ENCODE assay signal across 26 cellular contexts in genomic region chr4:129111919-129112318, GRCh38.
"Had no signal": no experiment of that assay in that cellular context is flagged by ENCODE, and none has a peak within 500 bp of the region (broad histone marks: within the 10 kb centered on the region; RNA-seq: fewer than 3 reads in every experiment).

No MANE protein-coding gene starts in this region.

- H3K4me3 ChIP-seq: left ventricle myocardium inferior, lung, mucosa of descending colon, pancreas, psoas muscle, sigmoid colon, thoracic aorta had no signal

- DNase-seq: activated CD4-positive, alpha-beta T cell treated with anti-CD3 and anti-CD28 coated beads for 36 hours; activated CD4-positive, CD25-positive, alpha-beta regulatory T cell; activated CD8-positive, alpha-beta T cell treated with anti-CD3 and anti-CD28 coated beads, Interleukin-2, amount 10 ng/mL, durations not matched to agents 7 days and 5 days; activated naive CD4-positive, alpha-beta T cell; activated T-cell treated with anti-CD3 and anti-CD28 coated beads for 4 hours; activated T-cell treated with anti-CD3 and anti-CD28 coated beads, Interleukin-2, amount 50 U/mL, for 72 hours; dermis blood vessel endothelial cell; effector CD4-positive, alpha-beta T cell; glutamatergic neuron; islet precursor cell; left ventricle myocardium inferior; mucosa of descending colon; pancreas; psoas muscle; sigmoid colon; small intestine; stimulated activated CD4-positive, alpha-beta T cell treated with anti-CD3 and anti-CD28 coated beads, Interleukin-4, amount 100 ng/mL, for 24 hours; trophoblast cell had no signal

- H3K27ac Mint-ChIP-seq: activated CD4-positive, alpha-beta T cell treated with anti-CD3 and anti-CD28 coated beads for 36 hours; activated CD8-positive, alpha-beta T cell treated with anti-CD3 and anti-CD28 coated beads, Interleukin-2, amount 10 ng/mL, durations not matched to agents 7 days and 5 days; activated naive CD4-positive, alpha-beta T cell treated with anti-CD3 and anti-CD28 coated beads, Interleukin-2, amount 50 U/mL, for 72 hours; activated T-cell treated with anti-CD3 and anti-CD28 coated beads, Interleukin-2, amount 50 U/mL, for 72 hours; nephron; stimulated activated effector memory CD8-positive, alpha-beta T cell treated with anti-CD3 and anti-CD28 coated beads, Interleukin-12 subunit alpha, Interleukin-12 subunit beta, amount 100 ng/mL, for 72 hours; stimulated activated naive CD8-positive, alpha-beta T cell treated with anti-CD3 and anti-CD28 coated beads, Interleukin-15, Interleukin-2, amounts not matched to agents 100 ng/mL and 50 ng/mL, for 24 hours had no signal

- H3K4me1 Mint-ChIP-seq: activated CD4-positive, alpha-beta T cell treated with anti-CD3 and anti-CD28 coated beads for 36 hours; central memory CD8-positive, alpha-beta T cell; nephron; stimulated activated effector memory CD8-positive, alpha-beta T cell treated with anti-CD3 and anti-CD28 coated beads, Interleukin-12 subunit alpha, Interleukin-12 subunit beta, amount 100 ng/mL, for 72 hours had no signal

- H3K9me3 Mint-ChIP-seq: activated naive CD4-positive, alpha-beta T cell treated with anti-CD3 and anti-CD28 coated beads, Interleukin-2, amount 50 U/mL, for 72 hours; activated T-cell treated with anti-CD3 and anti-CD28 coated beads, Interleukin-2, amount 50 U/mL, for 72 hours; central memory CD8-positive, alpha-beta T cell; nephron; stimulated activated effector memory CD8-positive, alpha-beta T cell treated with anti-CD3 and anti-CD28 coated beads, Interleukin-12 subunit alpha, Interleukin-12 subunit beta, amount 100 ng/mL, for 72 hours; stimulated activated naive CD8-positive, alpha-beta T cell treated with anti-CD3 and anti-CD28 coated beads, Interleukin-15, Interleukin-2, amounts not matched to agents 100 ng/mL and 50 ng/mL, for 24 hours had no signal

- H3K27ac ChIP-seq: epithelial cell of prostate, left ventricle myocardium inferior, pancreas, psoas muscle, sigmoid colon, thoracic aorta had no signal

- H3K4me3 Mint-ChIP-seq: activated CD4-positive, alpha-beta T cell treated with anti-CD3 and anti-CD28 coated beads for 36 hours; activated CD8-positive, alpha-beta T cell treated with anti-CD3 and anti-CD28 coated beads, Interleukin-2, amount 10 ng/mL, durations not matched to agents 7 days and 5 days; activated T-cell treated with anti-CD3 and anti-CD28 coated beads, Interleukin-2, amount 50 U/mL, for 72 hours; central memory CD8-positive, alpha-beta T cell; nephron; stimulated activated effector memory CD8-positive, alpha-beta T cell treated with anti-CD3 and anti-CD28 coated beads, Interleukin-12 subunit alpha, Interleukin-12 subunit beta, amount 100 ng/mL, for 72 hours; stimulated activated naive CD8-positive, alpha-beta T cell treated with anti-CD3 and anti-CD28 coated beads, Interleukin-15, Interleukin-2, amounts not matched to agents 100 ng/mL and 50 ng/mL, for 24 hours had no signal

- ATAC-seq: activated CD4-positive, alpha-beta T cell treated with anti-CD3 and anti-CD28 coated beads for 36 hours; activated CD8-positive, alpha-beta T cell treated with anti-CD3 and anti-CD28 coated beads, Interleukin-2, amount 10 ng/mL, durations not matched to agents 7 days and 5 days; activated naive CD4-positive, alpha-beta T cell treated with anti-CD3 and anti-CD28 coated beads, Interleukin-2, amount 50 U/mL, for 72 hours; activated T-cell treated with anti-CD3 and anti-CD28 coated beads, Interleukin-2, amount 50 U/mL, for 72 hours; mucosa of descending colon; pancreas; psoas muscle; stimulated activated effector memory CD8-positive, alpha-beta T cell treated with anti-CD3 and anti-CD28 coated beads, Interleukin-12 subunit alpha, Interleukin-12 subunit beta, amount 100 ng/mL, for 72 hours had no signal

- H3K27me3 ChIP-seq: pancreas, sigmoid colon had no signal

- H3K27me3 Mint-ChIP-seq: activated CD4-positive, alpha-beta T cell treated with anti-CD3 and anti-CD28 coated beads for 36 hours; central memory CD8-positive, alpha-beta T cell; stimulated activated naive CD8-positive, alpha-beta T cell treated with anti-CD3 and anti-CD28 coated beads, Interleukin-15, Interleukin-2, amounts not matched to agents 100 ng/mL and 50 ng/mL, for 24 hours had no signal

- H3K36me3 Mint-ChIP-seq: activated naive CD4-positive, alpha-beta T cell treated with anti-CD3 and anti-CD28 coated beads, Interleukin-2, amount 50 U/mL, for 72 hours; stimulated activated effector memory CD8-positive, alpha-beta T cell treated with anti-CD3 and anti-CD28 coated beads, Interleukin-12 subunit alpha, Interleukin-12 subunit beta, amount 100 ng/mL, for 72 hours had no signal

- H3K36me3 ChIP-seq: pancreas, sigmoid colon, thoracic aorta had no signal

- H3K9me3 ChIP-seq: left ventricle myocardium inferior, mucosa of descending colon, pancreas, psoas muscle, sigmoid colon, thoracic aorta had no signal

- H3K4me1 ChIP-seq: psoas muscle, sigmoid colon had no signal
